ENCODE assay signal across 17 cellular contexts in the genomic region with DNA sequence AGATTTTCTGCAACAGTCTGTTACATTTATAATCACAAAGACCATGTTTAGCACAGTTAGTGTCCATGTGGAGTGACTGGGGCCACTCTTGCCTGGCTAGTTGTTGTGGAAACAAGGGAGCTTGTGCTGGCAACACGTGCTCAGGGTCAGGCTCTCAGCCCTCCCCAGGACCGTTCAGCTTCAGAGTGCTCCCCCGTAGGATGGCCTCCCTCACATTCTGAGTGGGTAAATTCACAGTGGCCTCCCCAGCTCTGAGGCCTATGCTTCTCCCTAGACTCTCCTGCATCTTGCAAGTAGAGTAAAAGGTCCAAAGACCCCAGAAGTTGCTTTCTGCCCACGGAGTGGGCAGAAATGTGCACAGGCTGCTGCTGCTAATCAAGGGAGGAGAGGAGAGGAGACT.
DNase-seq lines count a peak whose midpoint lies in the region; ATAC-seq and TF ChIP-seq lines count a peak whose summit lies in the region.
"Had no signal": no experiment of that assay in that cellular context is flagged by ENCODE, and none has a peak within 500 bp of the region (broad histone marks: within the 10 kb centered on the region; RNA-seq: fewer than 3 reads in every experiment).

No MANE protein-coding gene starts in this region.

- POLR2A ChIA-PET in activated CD8-positive, alpha-beta T cell treated with anti-CD3 and anti-CD28 coated beads, Interleukin-2, amount 10 ng/mL, durations not matched to agents 7 days and 5 days (lab: Charles Lee): no interaction called here
- POLR2A ChIA-PET in activated CD8-positive, alpha-beta T cell treated with anti-CD3 and anti-CD28 coated beads for 36 hours (lab: Charles Lee): no interaction called here

- no peak for TF ChIP-seq EP300 in esophagus muscularis mucosa (IDR thresholded peaks at IDR 0.05)

- ATAC-seq in activated CD8-positive, alpha-beta T cell treated with anti-CD3 and anti-CD28 coated beads, Interleukin-2, amount 10 ng/mL, durations not matched to agents 7 days and 5 days: no peak
- ATAC-seq in activated CD8-positive, alpha-beta T cell treated with anti-CD3 and anti-CD28 coated beads for 36 hours: no peak
- ATAC-seq in sciatic nerve (no peak), HG02642 (IDR thresholded peaks at IDR 0.05; ENCODE audit: poor library complexity, unreplicated experiment) (no peak)
- ATAC-seq: Panc1 had no signal

- H3K4me1 Mint-ChIP-seq in activated CD8-positive, alpha-beta T cell treated with anti-CD3 and anti-CD28 coated beads, Interleukin-2, amount 10 ng/mL, durations not matched to agents 7 days and 5 days (ENCODE audit: low read depth): no peaks in the 10 kb centered on the region
- H3K4me1 Mint-ChIP-seq in activated CD8-positive, alpha-beta T cell treated with anti-CD3 and anti-CD28 coated beads for 36 hours (ENCODE audit: low read depth): no peaks in the 10 kb centered on the region

- peak; percentile 1 for DNase-seq in activated CD8-positive, alpha-beta T cell treated with anti-CD3 and anti-CD28 coated beads, Interleukin-2, amount 10 ng/mL, durations not matched to agents 7 days and 5 days
- no peak for DNase-seq in activated CD8-positive, alpha-beta T cell treated with anti-CD3 and anti-CD28 coated beads for 36 hours
- DNase-seq in D341Med (ENCODE audit: low spot score): peak; percentile 10
- peak; percentile 60 for DNase-seq in esophagus muscularis mucosa (ENCODE audit: extremely low spot score)
- DNase-seq in sciatic nerve (ENCODE audit: low spot score): peak; percentile 12
- DNase-seq in DMS79 (lab: John Stamatoyannopoulos, UW): no peak
- DNase-seq in H7: no peak
- DNase-seq: 8988T, DMS 273 treated with DMSO at 0.1 percent for 48 hours, EL, NCI-H1436, NCI-H2029 treated with DMSO at 0.1 percent for 48 hours, NCI-H510A treated with DMSO at 0.1 percent for 48 hours, Right ventricle myocardium superior had no signal

- TF ChIP-seq POLR2A in esophagus muscularis mucosa (IDR thresholded peaks at IDR 0.05; ENCODE audit: low read depth): no peak

- CTCF ChIA-PET in activated CD8-positive, alpha-beta T cell treated with anti-CD3 and anti-CD28 coated beads, Interleukin-2, amount 10 ng/mL, durations not matched to agents 7 days and 5 days (lab: Charles Lee): no interaction called here
- CTCF ChIA-PET in activated CD8-positive, alpha-beta T cell treated with anti-CD3 and anti-CD28 coated beads for 36 hours (lab: Charles Lee): interaction anchor here (1.5 kb wide), 1 partner anchor 33 kb away, joined by 4 read pairs; no protein-coding TSS in a partner anchor

- no peaks in the 10 kb centered on the region for H3K36me3 Mint-ChIP-seq in activated CD8-positive, alpha-beta T cell treated with anti-CD3 and anti-CD28 coated beads, Interleukin-2, amount 10 ng/mL, durations not matched to agents 7 days and 5 days (ENCODE audit: low read depth)
- H3K36me3 Mint-ChIP-seq in activated CD8-positive, alpha-beta T cell treated with anti-CD3 and anti-CD28 coated beads for 36 hours (ENCODE audit: low read depth): no peaks in the 10 kb centered on the region

- no peaks in the 10 kb centered on the region for H3K9me3 ChIP-seq in esophagus muscularis mucosa
- H3K9me3 ChIP-seq: BLaER1 treated with 17β-estradiol and CSF1 and Interleukin-3, amounts not matched to agents 10 nM and 100 nM had no signal

- H3K27me3 ChIP-seq in esophagus muscularis mucosa (no peaks in the 10 kb centered on the region), H7 (ENCODE audit: control insufficient read depth, insufficient read depth, low read length) (no peaks in the 10 kb centered on the region)
- H3K27me3 ChIP-seq: BLaER1 treated with 17β-estradiol and CSF1 and Interleukin-3, amounts not matched to agents 10 nM and 100 nM had no signal

- no peaks in the 10 kb centered on the region for H3K36me3 ChIP-seq in esophagus muscularis mucosa
- H3K36me3 ChIP-seq in H7 (replicated peaks; ENCODE audit: control insufficient read depth, insufficient read depth, low read length): no peaks in the 10 kb centered on the region
- H3K36me3 ChIP-seq: BLaER1 treated with 17β-estradiol and CSF1 and Interleukin-3, amounts not matched to agents 10 nM and 100 nM had no signal

- H3K27ac Mint-ChIP-seq in activated CD8-positive, alpha-beta T cell treated with anti-CD3 and anti-CD28 coated beads, Interleukin-2, amount 10 ng/mL, durations not matched to agents 7 days and 5 days: no peak overlapping the region
- H3K27ac Mint-ChIP-seq in activated CD8-positive, alpha-beta T cell treated with anti-CD3 and anti-CD28 coated beads for 36 hours: no peak overlapping the region

- H3K9me3 Mint-ChIP-seq in activated CD8-positive, alpha-beta T cell treated with anti-CD3 and anti-CD28 coated beads, Interleukin-2, amount 10 ng/mL, durations not matched to agents 7 days and 5 days (ENCODE audit: insufficient read depth): no peaks in the 10 kb centered on the region
- H3K9me3 Mint-ChIP-seq in activated CD8-positive, alpha-beta T cell treated with anti-CD3 and anti-CD28 coated beads for 36 hours: no peaks in the 10 kb centered on the region

- H3K4me3 Mint-ChIP-seq in activated CD8-positive, alpha-beta T cell treated with anti-CD3 and anti-CD28 coated beads, Interleukin-2, amount 10 ng/mL, durations not matched to agents 7 days and 5 days: no peak overlapping the region
- no peak overlapping the region for H3K4me3 Mint-ChIP-seq in activated CD8-positive, alpha-beta T cell treated with anti-CD3 and anti-CD28 coated beads for 36 hours

- H3K27ac ChIP-seq in esophagus muscularis mucosa (replicated peaks in 1 of 4): no peak overlapping the region
- H3K27ac ChIP-seq: BLaER1 treated with 17β-estradiol and CSF1 and Interleukin-3, amounts not matched to agents 10 nM and 100 nM had no signal

- H3K4me3 ChIP-seq in esophagus muscularis mucosa (no peak overlapping the region), H7 (ENCODE audit: insufficient read depth, low read depth, low read length) (no peak overlapping the region)
- H3K4me3 ChIP-seq: BLaER1 treated with 17β-estradiol and CSF1 and Interleukin-3, amounts not matched to agents 10 nM and 100 nM had no signal

- peaks cover 0 to 8% (median 6%) of the 10 kb centered on the region in 4 donors for H3K4me1 ChIP-seq in esophagus muscularis mucosa

- H3K27me3 Mint-ChIP-seq in activated CD8-positive, alpha-beta T cell treated with anti-CD3 and anti-CD28 coated beads, Interleukin-2, amount 10 ng/mL, durations not matched to agents 7 days and 5 days (ENCODE audit: low read depth): peaks cover 2% of the 10 kb centered on the region
- peaks cover 1% of the 10 kb centered on the region for H3K27me3 Mint-ChIP-seq in activated CD8-positive, alpha-beta T cell treated with anti-CD3 and anti-CD28 coated beads for 36 hours

- WGBS in esophagus muscularis mucosa: 79% methylated on average over 4 of the region's 4 CpGs

- no peak for TF ChIP-seq CTCF in activated CD8-positive, alpha-beta T cell treated with anti-CD3 and anti-CD28 coated beads for 36 hours (IDR thresholded peaks at IDR 0.05)
- no peak for TF ChIP-seq CTCF in esophagus muscularis mucosa (IDR thresholded peaks at IDR 0.05)

- intact Hi-C loops in activated CD8-positive, alpha-beta T cell treated with anti-CD3 and anti-CD28 coated beads for 36 hours (cut with micrococcal nuclease): no loop called here
- intact Hi-C loops in esophagus muscularis mucosa (cut with DNase I): no loop called here
- intact Hi-C loops in sciatic nerve (cut with DNase I): no loop called here

Comparison
In these comparisons a context has a peak if more than half of its experiments do, and no peak if none do; other contexts are left out.
1. DNase-seq: peak in activated CD8-positive, alpha-beta T cell treated with anti-CD3 and anti-CD28 coated beads, Interleukin-2, amount 10 ng/mL, durations not matched to agents 7 days and 5 days (single experiment), D341Med (single experiment), esophagus muscularis mucosa (single experiment) and sciatic nerve (single experiment); none in activated CD8-positive, alpha-beta T cell treated with anti-CD3 and anti-CD28 coated beads for 36 hours (single experiment), DMS79 (single experiment) and H7 (single experiment).